In the genomic region with DNA sequence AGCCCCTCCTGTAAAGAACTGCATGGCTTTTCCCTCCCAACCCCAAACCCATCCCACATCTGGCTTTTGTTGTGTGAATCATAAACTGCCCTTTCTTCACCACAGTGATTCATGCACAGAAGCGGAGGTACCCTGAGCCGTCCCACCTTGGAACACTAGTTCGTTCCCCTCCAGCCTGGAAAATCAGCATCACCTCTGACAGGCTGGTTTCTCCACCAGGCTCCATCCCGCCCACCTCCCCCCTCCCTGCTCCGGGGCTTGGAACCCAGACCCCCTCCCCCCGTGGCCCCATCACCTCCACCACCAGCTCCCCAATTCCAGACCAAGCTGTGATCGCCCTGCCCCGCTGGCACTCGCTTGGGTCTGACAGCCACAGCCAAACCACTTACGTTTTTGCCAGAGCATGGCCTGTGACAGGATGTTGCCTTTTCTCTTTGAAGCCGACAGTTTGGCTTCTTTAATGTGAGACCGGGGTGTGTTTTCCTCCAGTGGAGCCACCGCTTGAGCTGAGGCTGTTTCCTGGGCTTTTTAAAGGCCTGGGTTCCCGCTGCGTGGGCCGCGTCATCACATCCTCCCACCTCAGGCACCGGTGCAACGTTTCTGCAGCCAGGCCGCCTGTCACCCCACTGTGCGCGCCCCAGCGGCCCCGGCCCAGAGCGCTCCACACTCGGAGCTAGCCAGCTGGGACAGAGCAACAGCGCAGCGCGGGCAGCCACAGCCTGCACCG, we compare ENCODE assay signal across 9 cellular contexts. TPM values are rescaled to one million over a fixed set of nuclear protein-coding genes. Genes with fewer than 3 reads are reported as not detected.
DNase-seq lines count a peak whose midpoint lies in the region; ATAC-seq and TF ChIP-seq lines count a peak whose summit lies in the region.
"Had no signal": no experiment of that assay in that cellular context is flagged by ENCODE, and none has a peak within 500 bp of the region (broad histone marks: within the 10 kb centered on the region; RNA-seq: fewer than 3 reads in every experiment).

POU2AF1 (minus strand) TSS at position 503 of the 727 bp plus-strand sequence; CDS start at position 405, 98 bp downstream.

- H2AFZ ChIP-seq in DND-41 (ENCODE audit: low read depth, low read length) (peak within 1 kb of the TSS; percentile 86), Loucy (ENCODE audit: low read length) (peak within 1 kb of the TSS; percentile 53), neural progenitor cell (replicated peaks) (no peak within 1 kb of the TSS)

- ATAC-seq in DND-41 (ENCODE audit: insufficient read depth, low read depth) (peak; percentile 86), GM21515 (IDR thresholded peaks at IDR 0.05; ENCODE audit: unreplicated experiment) (peak; percentile 74), mucosa of descending colon (peak; percentile 85)

- peaks cover 58% of the 10 kb centered on the region for H3K4me1 ChIP-seq in DND-41 (ENCODE audit: insufficient read depth, low read length)
- H3K4me1 ChIP-seq in Loucy (ENCODE audit: insufficient read depth, low read length, poor library complexity, severe bottlenecking) = peaks cover 43% of the 10 kb centered on the region
- H3K4me1 ChIP-seq in mucosa of descending colon (ENCODE audit: low read depth) = no peaks in the 10 kb centered on the region
- H3K4me1 ChIP-seq in thymus (ENCODE audit: control insufficient read depth, insufficient read depth, low read length) = peaks cover 8% of the 10 kb centered on the region
- no peaks in the 10 kb centered on the region for H3K4me1 ChIP-seq in neural progenitor cell

- H3K4me1 Mint-ChIP-seq in neural progenitor cell = peaks cover 5% of the 10 kb centered on the region

- no peak within 1 kb of the TSS for H3K27ac Mint-ChIP-seq in neural progenitor cell

- H3K9me2 ChIP-seq in Loucy (replicated peaks; ENCODE audit: low read depth, low read length) = no peaks in the 10 kb centered on the region

- H3K9ac ChIP-seq in DND-41 (ENCODE audit: low read depth, low read length) (peak within 1 kb of the TSS; percentile 81), Loucy (ENCODE audit: low read depth, low read length, poor library complexity, severe bottlenecking) (peak within 1 kb of the TSS; percentile 78), neural progenitor cell (no peak within 1 kb of the TSS)

- no peaks in the 10 kb centered on the region for H3K36me3 Mint-ChIP-seq in neural progenitor cell

- H3K9me3 Mint-ChIP-seq in neural progenitor cell = no peaks in the 10 kb centered on the region

- TF ChIP-seq CTCF in DND-41 (IDR thresholded peaks at IDR 0.05; ENCODE audit: borderline replicate concordance, extremely low read depth, low read length, poor library complexity, severe bottlenecking) (no peak), Loucy (conservative IDR thresholded peaks at IDR 0.05; ENCODE audit: low read length) (no peak), mucosa of descending colon (IDR thresholded peaks at IDR 0.05) (no peak), neural progenitor cell (IDR thresholded peaks at IDR 0.05) (no peak)

- H3K4me2 ChIP-seq in DND-41 (ENCODE audit: insufficient read depth, low read length) (peak within 1 kb of the TSS; percentile 76), Loucy (ENCODE audit: low read depth, low read length, poor library complexity, severe bottlenecking) (peak within 1 kb of the TSS; percentile 81), neural progenitor cell (no peak within 1 kb of the TSS)

- H3K36me3 ChIP-seq in DND-41 (ENCODE audit: insufficient read depth, low read length) (no peaks in the 10 kb centered on the region), Loucy (ENCODE audit: insufficient read depth, low read length) (no peaks in the 10 kb centered on the region), mucosa of descending colon (ENCODE audit: low read depth) (no peaks in the 10 kb centered on the region), thymus (ENCODE audit: control insufficient read depth, insufficient read depth) (no peaks in the 10 kb centered on the region), neural progenitor cell (no peaks in the 10 kb centered on the region)

- H3K4me3 ChIP-seq in DND-41 (ENCODE audit: low read depth in 1 of 2, low read length in 2 of 2) (peak within 1 kb of the TSS; percentile 4 to 60), Loucy (ENCODE audit: low read length, poor library complexity, severe bottlenecking) (peak within 1 kb of the TSS; percentile 70), mucosa of descending colon (no peak within 1 kb of the TSS), thymus (ENCODE audit: low read length) (peak within 1 kb of the TSS; percentile 20), neural progenitor cell (no peak within 1 kb of the TSS)

- intact Hi-C loops in mucosa of descending colon (cut with DNase I, micrococcal nuclease) = no loop called here

- H3F3A ChIP-seq in Loucy (ENCODE audit: low read depth) (no peaks in the 10 kb centered on the region), neural progenitor cell (ENCODE audit: low read depth) (no peaks in the 10 kb centered on the region)

- no peaks in the 10 kb centered on the region for H3K27me3 Mint-ChIP-seq in neural progenitor cell (ENCODE audit: insufficient read depth, low read depth)

- no peaks in the 10 kb centered on the region for H3K27me3 ChIP-seq in DND-41 (ENCODE audit: insufficient read depth, low read length, poor library complexity)
- H3K27me3 ChIP-seq in Loucy (ENCODE audit: insufficient read depth, low read length, poor library complexity, severe bottlenecking) = no peaks in the 10 kb centered on the region
- no peaks in the 10 kb centered on the region for H3K27me3 ChIP-seq in thymus (ENCODE audit: control insufficient read depth, insufficient read depth)
- H3K27me3 ChIP-seq in neural progenitor cell = no peaks in the 10 kb centered on the region

- H3K79me2 ChIP-seq in DND-41 (ENCODE audit: insufficient read depth, low read length) = 0 out of 2 replicates have a peak, but pooled peaks cover 7% of the 10 kb centered on the region
- H3K79me2 ChIP-seq in Loucy (ENCODE audit: insufficient read depth, low read length) = peaks cover 22% of the 10 kb centered on the region
- H3K79me2 ChIP-seq in neural progenitor cell (ENCODE audit: low read depth) = no peaks in the 10 kb centered on the region

- H3K4me3 Mint-ChIP-seq in neural progenitor cell = no peak within 1 kb of the TSS

- DNase-seq in DND-41 (peak; percentile 89), mucosa of descending colon (peak; percentile 40 to 82 (median 53)), neural progenitor cell (ENCODE audit: low spot score) (no peak), COR-L47 (lab: John Stamatoyannopoulos, UW) (no peak)
- peak; percentile 52 for DNase-seq in activated effector memory CD4-positive, alpha-beta T cell treated with Interleukin-2 at 50 U/mL for 16 hours

- H3K9me3 ChIP-seq in DND-41 (ENCODE audit: insufficient read depth, low read length, severe bottlenecking) (no peaks in the 10 kb centered on the region), Loucy (ENCODE audit: insufficient read depth, low read depth, low read length) (no peaks in the 10 kb centered on the region), mucosa of descending colon (no peaks in the 10 kb centered on the region), thymus (ENCODE audit: control insufficient read depth) (peaks cover 1% of the 10 kb centered on the region), neural progenitor cell (ENCODE audit: low read depth) (no peaks in the 10 kb centered on the region)

- 33% methylated on average over 30 of the region's 30 CpGs for WGBS in thymus

- H3K27ac ChIP-seq in DND-41 (ENCODE audit: low read length) (peak within 1 kb of the TSS; percentile 98), thymus (ENCODE audit: low read depth) (peak within 1 kb of the TSS; percentile 89), neural progenitor cell (no peak within 1 kb of the TSS)

- H4K20me1 ChIP-seq in DND-41 (ENCODE audit: insufficient read depth, low read length) = no peaks in the 10 kb centered on the region
- no peaks in the 10 kb centered on the region for H4K20me1 ChIP-seq in Loucy (ENCODE audit: insufficient read depth, low read length, poor library complexity, severe bottlenecking)
- H4K20me1 ChIP-seq in neural progenitor cell (ENCODE audit: low read depth) = no peaks in the 10 kb centered on the region

RNA-seq across cellular contexts. Expression of gene POU2AF1, which starts in this region (rescaled TPM):
- total RNA-seq in mucosa of descending colon (1 to 10 TPM; 2.8 to 9.3 (median 5.4) TPM), neural progenitor cell (ENCODE audit: low replicate concordance) (not detected in 2 replicates)
- 11.7 TPM for polyA plus RNA-seq in thymus
- polyA plus RNA-seq: neural cell had no signal

Comparison
In these comparisons a context has a peak if more than half of its experiments do, and no peak if none do; other contexts are left out.
1. DNase-seq: peak in DND-41 (single experiment), activated effector memory CD4-positive, alpha-beta T cell treated with Interleukin-2 at 50 U/mL for 16 hours (single experiment) and mucosa of descending colon (3 of 3); none in neural progenitor cell (single experiment) and COR-L47 (single experiment).
2. H3K4me3 ChIP-seq: peak in DND-41 (2 of 2), Loucy (single experiment) and thymus (single experiment); none in mucosa of descending colon (single experiment) and neural progenitor cell (single experiment).
3. Peak in every context shown above with its lines, with median percentiles within 50 percentile points of each other: ATAC-seq.